ENCODE assay signal across 13 cellular contexts in the genomic region with DNA sequence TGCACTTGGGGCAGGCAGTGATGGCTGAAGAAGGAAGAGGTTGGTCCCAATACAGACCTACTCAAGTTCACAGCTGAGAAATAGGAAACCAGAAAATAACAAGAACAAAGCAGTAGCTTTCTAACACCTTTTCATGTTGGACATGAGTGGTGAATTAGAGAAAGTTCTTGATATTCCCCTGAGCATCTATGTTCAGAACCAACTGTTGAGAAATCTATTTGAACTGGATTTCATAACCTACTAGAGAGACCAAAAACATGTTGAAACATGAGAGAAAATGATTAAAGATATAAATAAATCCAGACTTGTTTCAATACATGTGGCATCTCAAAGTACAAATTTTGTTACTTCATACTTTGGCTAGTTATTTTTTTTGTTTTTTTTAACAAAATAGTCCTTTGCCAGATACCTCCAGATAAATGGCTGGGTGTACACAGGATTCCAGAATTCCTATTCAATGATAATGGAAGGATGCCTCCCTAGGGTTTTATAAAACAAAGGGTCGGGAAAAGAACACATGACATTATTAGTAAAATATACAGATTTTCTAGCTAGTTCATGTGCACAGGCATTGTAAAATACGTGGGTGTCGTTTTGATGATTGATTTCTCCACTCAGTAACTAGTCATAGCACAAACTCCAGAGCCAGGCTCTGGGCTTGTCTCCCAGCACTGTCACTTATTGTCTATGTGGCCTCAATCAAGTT. TPM values are rescaled to one million over a fixed set of nuclear protein-coding genes. Genes with fewer than 3 reads are reported as not detected.
A peak's percentile ranks its signal among the peaks of the same experiment; 100 is the strongest.
DNase-seq lines count a peak whose midpoint lies in the region; ATAC-seq, FAIRE-seq and TF ChIP-seq lines count a peak whose summit lies in the region.
"Had no signal": no experiment of that assay in that cellular context is flagged by ENCODE, and none has a peak within 500 bp of the region (broad histone marks: within the 10 kb centered on the region; RNA-seq: fewer than 3 reads in every experiment).

No MANE protein-coding gene starts in this region.

- peaks cover 26% of the 10 kb centered on the region for H3K4me1 Mint-ChIP-seq in activated CD4-positive, alpha-beta memory T cell treated with anti-CD3 and anti-CD28 coated beads for 36 hours (ENCODE audit: low read depth)
- peaks cover 21% of the 10 kb centered on the region for H3K4me1 Mint-ChIP-seq in activated CD4-positive, alpha-beta memory T cell treated with anti-CD3 and anti-CD28 coated beads, Interleukin-2, amount 10 ng/mL, durations not matched to agents 7 days and 5 days
- H3K4me1 Mint-ChIP-seq in astrocyte (ENCODE audit: low read depth, unreplicated experiment) (peaks cover 5% of the 10 kb centered on the region), type B pancreatic cell (ENCODE audit: unreplicated experiment) (peaks cover 15% of the 10 kb centered on the region)
- H3K4me1 Mint-ChIP-seq in naive thymus-derived CD4-positive, alpha-beta T cell: peaks cover 9 to 46% (median 23%) of the 10 kb centered on the region in 7 donors

- H3K9me3 Mint-ChIP-seq in activated CD4-positive, alpha-beta memory T cell treated with anti-CD3 and anti-CD28 coated beads for 36 hours: no peaks in the 10 kb centered on the region
- no peaks in the 10 kb centered on the region for H3K9me3 Mint-ChIP-seq in activated CD4-positive, alpha-beta memory T cell treated with anti-CD3 and anti-CD28 coated beads, Interleukin-2, amount 10 ng/mL, durations not matched to agents 7 days and 5 days
- no peaks in the 10 kb centered on the region for H3K9me3 Mint-ChIP-seq in astrocyte (ENCODE audit: unreplicated experiment)
- H3K9me3 Mint-ChIP-seq in type B pancreatic cell: peaks cover 5% of the 10 kb centered on the region
- peaks cover 0 to 2% (median 0%) of the 10 kb centered on the region in 11 donors for H3K9me3 Mint-ChIP-seq in naive thymus-derived CD4-positive, alpha-beta T cell

- no peak overlapping the region for H3K4me3 Mint-ChIP-seq in activated CD4-positive, alpha-beta memory T cell treated with anti-CD3 and anti-CD28 coated beads for 36 hours
- H3K4me3 Mint-ChIP-seq in activated CD4-positive, alpha-beta memory T cell treated with anti-CD3 and anti-CD28 coated beads, Interleukin-2, amount 10 ng/mL, durations not matched to agents 7 days and 5 days: no peak overlapping the region
- no peak overlapping the region for H3K4me3 Mint-ChIP-seq in astrocyte (ENCODE audit: unreplicated experiment)
- peak overlapping the region; percentile 44 for H3K4me3 Mint-ChIP-seq in type B pancreatic cell
- peak overlapping the region in 1 of 10 donors; percentile 21 for H3K4me3 Mint-ChIP-seq in naive thymus-derived CD4-positive, alpha-beta T cell

- intact Hi-C loops in activated CD4-positive, alpha-beta memory T cell treated with anti-CD3 and anti-CD28 coated beads for 36 hours (cut with micrococcal nuclease): no loop called here
- intact Hi-C loops in naive thymus-derived CD4-positive, alpha-beta T cell (cut with micrococcal nuclease): no loop called here

- no peak overlapping the region for H3K27ac Mint-ChIP-seq in activated CD4-positive, alpha-beta memory T cell treated with anti-CD3 and anti-CD28 coated beads for 36 hours
- no peak overlapping the region for H3K27ac Mint-ChIP-seq in activated CD4-positive, alpha-beta memory T cell treated with anti-CD3 and anti-CD28 coated beads, Interleukin-2, amount 10 ng/mL, durations not matched to agents 7 days and 5 days
- H3K27ac Mint-ChIP-seq in astrocyte (ENCODE audit: unreplicated experiment) (no peak overlapping the region), type B pancreatic cell (no peak overlapping the region)
- H3K27ac Mint-ChIP-seq in naive thymus-derived CD4-positive, alpha-beta T cell: peak overlapping the region in 2 of 9 donors; percentile 16 to 61

- H3K27me3 ChIP-seq in astrocyte (ENCODE audit: insufficient read depth, low read length): no peaks in the 10 kb centered on the region
- H3K27me3 ChIP-seq in naive thymus-derived CD4-positive, alpha-beta T cell (ENCODE audit: control insufficient read depth in 2 of 2, insufficient read depth in 2 of 2, low read length in 2 of 2): no peaks in the 10 kb centered on the region
- H3K27me3 ChIP-seq: SJSA1 had no signal

- ATAC-seq in naive thymus-derived CD4-positive, alpha-beta T cell: no peak
- ATAC-seq: A549 had no signal

- H3K4me3 ChIP-seq in astrocyte (ENCODE audit: insufficient read depth, low read depth, low read length): no peak overlapping the region
- no peak overlapping the region for H3K4me3 ChIP-seq in naive thymus-derived CD4-positive, alpha-beta T cell (ENCODE audit: low read length)
- H3K4me3 ChIP-seq: A549, SJSA1 had no signal

- TF ChIP-seq CTCF in astrocyte (IDR thresholded peaks at IDR 0.05; ENCODE audit: insufficient read depth, low read depth, low read length): no peak
- TF ChIP-seq CTCF in type B pancreatic cell (conservative IDR thresholded peaks at IDR 0.05): no peak

- peak; percentile 37 for DNase-seq in activated CD4-positive, alpha-beta memory T cell treated with anti-CD3 and anti-CD28 coated beads for 36 hours
- DNase-seq in activated CD4-positive, alpha-beta memory T cell treated with anti-CD3 and anti-CD28 coated beads, Interleukin-2, amount 10 ng/mL, durations not matched to agents 7 days and 5 days: no peak
- DNase-seq in astrocyte (ENCODE audit: low read depth) (peak; percentile 31), iris pigment epithelial cell (ENCODE audit: low read depth) (peak; percentile 65), type B pancreatic cell (ENCODE audit: extremely low spot score, unreplicated experiment) (no peak), RKO (ENCODE audit: low spot score) (no peak), NCI-H1105 (lab: John Stamatoyannopoulos, UW) (no peak)
- no peak for DNase-seq in naive thymus-derived CD4-positive, alpha-beta T cell
- DNase-seq: foreskin melanocyte, GDM1, NCI-H1694 treated with DMSO at 0.1 percent for 48 hours had no signal

- POLR2A ChIA-PET in activated CD4-positive, alpha-beta memory T cell treated with anti-CD3 and anti-CD28 coated beads for 36 hours (lab: Charles Lee): interaction anchor here (1.4 kb wide), 1 partner anchor 27 kb away, joined by 5 read pairs; no protein-coding TSS in a partner anchor
- POLR2A ChIA-PET in activated CD4-positive, alpha-beta memory T cell treated with anti-CD3 and anti-CD28 coated beads, Interleukin-2, amount 10 ng/mL, durations not matched to agents 7 days and 5 days (lab: Charles Lee): no interaction called here
- POLR2A ChIA-PET in naive thymus-derived CD4-positive, alpha-beta T cell (lab: Charles Lee): interaction anchor here (0.6 kb wide), 1 partner anchor 20 kb away, joined by 4 read pairs; no protein-coding TSS in a partner anchor

- H3K36me3 ChIP-seq in astrocyte (ENCODE audit: insufficient read depth, low read length): no peaks in the 10 kb centered on the region
- no peaks in the 10 kb centered on the region for H3K36me3 ChIP-seq in naive thymus-derived CD4-positive, alpha-beta T cell (ENCODE audit: control insufficient read depth in 2 of 3, insufficient read depth in 3 of 3, low read length in 3 of 3)
- H3K36me3 ChIP-seq: SJSA1 had no signal

- no peak for FAIRE-seq in astrocyte (lab: Jason Lieb, UNC)
- FAIRE-seq: A549 had no signal

- H3K27me3 Mint-ChIP-seq in activated CD4-positive, alpha-beta memory T cell treated with anti-CD3 and anti-CD28 coated beads for 36 hours: no peaks in the 10 kb centered on the region
- no peaks in the 10 kb centered on the region for H3K27me3 Mint-ChIP-seq in activated CD4-positive, alpha-beta memory T cell treated with anti-CD3 and anti-CD28 coated beads, Interleukin-2, amount 10 ng/mL, durations not matched to agents 7 days and 5 days
- H3K27me3 Mint-ChIP-seq in astrocyte (ENCODE audit: low read depth, unreplicated experiment) (no peaks in the 10 kb centered on the region), type B pancreatic cell (no peaks in the 10 kb centered on the region)
- H3K27me3 Mint-ChIP-seq in naive thymus-derived CD4-positive, alpha-beta T cell: no peaks in the 10 kb centered on the region

- no peaks in the 10 kb centered on the region for H4K20me1 ChIP-seq in astrocyte (ENCODE audit: insufficient read depth, low read length)

- H3K36me3 Mint-ChIP-seq in activated CD4-positive, alpha-beta memory T cell treated with anti-CD3 and anti-CD28 coated beads for 36 hours: no peaks in the 10 kb centered on the region
- H3K36me3 Mint-ChIP-seq in activated CD4-positive, alpha-beta memory T cell treated with anti-CD3 and anti-CD28 coated beads, Interleukin-2, amount 10 ng/mL, durations not matched to agents 7 days and 5 days (ENCODE audit: low read depth): peaks cover under 1% of the 10 kb centered on the region
- H3K36me3 Mint-ChIP-seq in astrocyte (ENCODE audit: low read depth, unreplicated experiment) (no peaks in the 10 kb centered on the region), type B pancreatic cell (no peaks in the 10 kb centered on the region)
- peaks cover 0 to 2% (median 0%) of the 10 kb centered on the region in 5 donors for H3K36me3 Mint-ChIP-seq in naive thymus-derived CD4-positive, alpha-beta T cell

- H3K4me2 ChIP-seq in astrocyte (ENCODE audit: low read length): no peak overlapping the region
- H3K4me2 ChIP-seq: A549 had no signal

- H3K79me2 ChIP-seq in astrocyte (ENCODE audit: insufficient read depth, low read length): no peaks in the 10 kb centered on the region

- H3K4me1 ChIP-seq in astrocyte (ENCODE audit: insufficient read depth, low read length): peaks cover 2% of the 10 kb centered on the region
- peaks cover 0 to 1% of the 10 kb centered on the region in 2 donors for H3K4me1 ChIP-seq in naive thymus-derived CD4-positive, alpha-beta T cell (ENCODE audit: control insufficient read depth in 2 of 2, insufficient read depth in 2 of 2, low read length in 2 of 2)
- H3K4me1 ChIP-seq: SJSA1 had no signal

- no peak overlapping the region for H2AFZ ChIP-seq in astrocyte (ENCODE audit: low read depth, low read length)

- CTCF ChIA-PET in activated CD4-positive, alpha-beta memory T cell treated with anti-CD3 and anti-CD28 coated beads for 36 hours (lab: Charles Lee): interaction anchor here (0.5 to 1.4 kb wide), 4 partner anchors 39 to 179 kb away, joined by 3 to 4 read pairs (median 4); no protein-coding TSS in a partner anchor
- CTCF ChIA-PET in activated CD4-positive, alpha-beta memory T cell treated with anti-CD3 and anti-CD28 coated beads, Interleukin-2, amount 10 ng/mL, durations not matched to agents 7 days and 5 days (lab: Charles Lee): no interaction called here
- CTCF ChIA-PET in naive thymus-derived CD4-positive, alpha-beta T cell (lab: Charles Lee): no interaction called here

- H3K9ac ChIP-seq in astrocyte (ENCODE audit: low read length): no peak overlapping the region

- H3K27ac ChIP-seq in astrocyte (ENCODE audit: low read depth, low read length): no peak overlapping the region
- H3K27ac ChIP-seq in naive thymus-derived CD4-positive, alpha-beta T cell (ENCODE audit: low read depth, low read length): no peak overlapping the region
- H3K27ac ChIP-seq: A549, SJSA1 had no signal

- no peaks in the 10 kb centered on the region for H3K9me3 ChIP-seq in astrocyte (ENCODE audit: insufficient read depth, low read depth, low read length)
- H3K9me3 ChIP-seq in naive thymus-derived CD4-positive, alpha-beta T cell (ENCODE audit: control insufficient read depth in 2 of 3, low read length in 3 of 3): no peaks in the 10 kb centered on the region
- H3K9me3 ChIP-seq: A549, SJSA1 had no signal

RNA-seq across cellular contexts. Expression of a gene that starts 34.4 kb away (rescaled TPM):
- total RNA-seq in activated CD4-positive, alpha-beta memory T cell treated with anti-CD3 and anti-CD28 coated beads for 36 hours: 10 to 100 TPM; 30.1 to 31.8 TPM
- total RNA-seq in activated CD4-positive, alpha-beta memory T cell treated with anti-CD3 and anti-CD28 coated beads, Interleukin-2, amount 10 ng/mL, durations not matched to agents 7 days and 5 days: 100 to 1,000 TPM; 118 to 119 TPM
- 1.8 and 6.1 TPM in 2 replicates for total RNA-seq in astrocyte
- 48.1 and 77.3 TPM in 2 replicates for total RNA-seq in type B pancreatic cell (ENCODE audit: low replicate concordance)
- 100 to 1,000 TPM in 1 of 5 experiments, 10 to 100 TPM in 4; 10.8 to 234 (median 45.0) TPM for total RNA-seq in naive thymus-derived CD4-positive, alpha-beta T cell
- 10 to 100 TPM; 60.9 to 92.1 TPM for polyA plus RNA-seq in naive thymus-derived CD4-positive, alpha-beta T cell

Comparison
In these comparisons a context has a peak if more than half of its experiments do, and no peak if none do; other contexts are left out.
1. DNase-seq: peak in activated CD4-positive, alpha-beta memory T cell treated with anti-CD3 and anti-CD28 coated beads for 36 hours (single experiment), astrocyte (single experiment) and iris pigment epithelial cell (single experiment); none in activated CD4-positive, alpha-beta memory T cell treated with anti-CD3 and anti-CD28 coated beads, Interleukin-2, amount 10 ng/mL, durations not matched to agents 7 days and 5 days (single experiment), type B pancreatic cell (single experiment), RKO (single experiment), naive thymus-derived CD4-positive, alpha-beta T cell (0 of 9) and NCI-H1105 (single experiment).